1 cellular context compared by ENCODE assay signal in the genomic region with DNA sequence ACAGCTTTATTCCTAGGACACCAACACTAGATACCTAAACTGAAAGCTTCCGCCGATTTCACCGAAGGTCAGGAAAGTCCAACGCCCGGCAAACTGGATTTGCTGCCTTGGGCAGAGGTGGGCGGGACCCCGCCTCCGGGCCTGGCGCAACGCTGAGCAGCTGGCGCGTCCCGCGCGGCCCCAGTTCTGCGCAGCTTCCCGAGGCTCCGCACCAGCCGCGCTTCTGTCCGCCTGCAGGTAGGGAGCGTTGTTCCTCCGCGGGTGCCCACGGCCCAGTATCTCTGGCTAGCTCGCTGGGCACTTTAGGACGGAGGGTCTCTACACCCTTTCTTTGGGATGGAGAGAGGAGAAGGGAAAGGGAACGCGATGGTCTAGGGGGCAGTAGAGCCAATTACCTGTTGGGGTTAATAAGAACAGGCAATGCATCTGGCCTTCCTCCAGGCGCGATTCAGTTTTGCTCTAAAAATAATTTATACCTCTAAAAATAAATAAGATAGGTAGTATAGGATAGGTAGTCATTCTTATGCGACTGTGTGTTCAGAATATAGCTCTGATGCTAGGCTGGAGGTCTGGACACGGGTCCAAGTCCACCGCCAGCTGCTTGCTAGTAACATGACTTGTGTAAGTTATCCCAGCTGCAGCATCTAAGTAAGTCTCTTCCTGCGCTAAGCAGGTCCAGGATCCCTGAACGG.
TF ChIP-seq lines count a peak whose summit lies in the region.

Gene CD274 (plus strand): TSS at position 183 of the 692 bp plus-strand sequence. CDS start 5,572 bp downstream, outside the sequence.

TF ChIP-seq in HepG2, 621 proteins besides CTCF, POLR2A, EP300 and RAD21 (continued from another document and continues in another):
- TF ChIP-seq ZFP36 (IDR thresholded peaks at IDR 0.05; ENCODE audit: borderline replicate concordance, low read depth, low read length, partially characterized antibody) (no peak), CEBPG (CRISPR knock-in tag; IDR thresholded peaks at IDR 0.05) (peak; percentile 74), ZSCAN22 (CRISPR knock-in tag; IDR thresholded peaks at IDR 0.05) (no peak), EED (CRISPR knock-in tag; IDR thresholded peaks at IDR 0.05) (no peak), ZNF3 (CRISPR knock-in tag; IDR thresholded peaks at IDR 0.05) (no peak), MAFG (CRISPR knock-in tag; IDR thresholded peaks at IDR 0.05) (no peak), ZNF75D (CRISPR knock-in tag; IDR thresholded peaks at IDR 0.05; ENCODE audit: borderline replicate concordance) (no peak), ZNF670 (CRISPR knock-in tag; IDR thresholded peaks at IDR 0.05; ENCODE audit: borderline replicate concordance) (peak; percentile 33; the same call in 1 of the 2 replicates), ZNF563 (CRISPR knock-in tag; IDR thresholded peaks at IDR 0.05) (peak; percentile 58; the same call in 1 of the 2 replicates), NPAS2 (CRISPR knock-in tag; IDR thresholded peaks at IDR 0.05; ENCODE audit: borderline replicate concordance) (no peak), MEF2D (CRISPR knock-in tag; IDR thresholded peaks at IDR 0.05) (no peak), ZNF232 (CRISPR knock-in tag; IDR thresholded peaks at IDR 0.05; ENCODE audit: borderline replicate concordance) (no peak), HDAC6 (IDR thresholded peaks at IDR 0.05; ENCODE audit: low read depth, low read length) (no peak), LCORL (IDR thresholded peaks at IDR 0.05) (no peak), LCORL (CRISPR knock-in tag; IDR thresholded peaks at IDR 0.05) (no peak), TP53 (CRISPR knock-in tag; conservative IDR thresholded peaks at IDR 0.05) (no peak), ZNF331 (CRISPR knock-in tag; IDR thresholded peaks at IDR 0.05) (peak; percentile 66; the same call in 1 of the 2 replicates), PRDM10 (CRISPR knock-in tag; IDR thresholded peaks at IDR 0.05; ENCODE audit: low read depth) (no peak), ARID4A (CRISPR knock-in tag; IDR thresholded peaks at IDR 0.05; ENCODE audit: borderline replicate concordance) (peak; percentile 60; the same call in 1 of the 2 replicates), ZKSCAN8 (CRISPR knock-in tag; IDR thresholded peaks at IDR 0.05; ENCODE audit: borderline replicate concordance) (0 out of 2 replicates have a peak, but pooled peaks have one; percentile 52), ZNF740 (CRISPR knock-in tag; IDR thresholded peaks at IDR 0.05) (no peak), TEAD3 (CRISPR knock-in tag; optimal IDR thresholded peaks at IDR 0.05; ENCODE audit: borderline replicate concordance) (peak; percentile 63), SMYD3 (CRISPR knock-in tag; IDR thresholded peaks at IDR 0.05) (0 out of 2 replicates have a peak, but pooled peaks have one; percentile 26), THAP7 (CRISPR knock-in tag; IDR thresholded peaks at IDR 0.05) (no peak), DNMT3B (CRISPR knock-in tag; conservative IDR thresholded peaks at IDR 0.05) (no peak), MAFK (conservative IDR thresholded peaks at IDR 0.05 in 1 of 2, IDR thresholded peaks at IDR 0.05 in 1 of 2; ENCODE audit: low read length in 2 of 2) (no peak), BCL6 (CRISPR knock-in tag; IDR thresholded peaks at IDR 0.05) (peak; percentile 60), PATZ1 (CRISPR knock-in tag; IDR thresholded peaks at IDR 0.05) (peak; percentile 51), NFATC3 (CRISPR knock-in tag; IDR thresholded peaks at IDR 0.05) (no peak), ZNF235 (CRISPR knock-in tag; IDR thresholded peaks at IDR 0.05; ENCODE audit: borderline replicate concordance) (no peak), ZNF639 (CRISPR knock-in tag; conservative IDR thresholded peaks at IDR 0.05) (no peak), TSC22D2 (CRISPR knock-in tag; IDR thresholded peaks at IDR 0.05; ENCODE audit: borderline replicate concordance) (0 out of 2 replicates have a peak, but pooled peaks have one; percentile 51), ZSCAN30 (CRISPR knock-in tag; IDR thresholded peaks at IDR 0.05) (no peak), RARA (CRISPR knock-in tag; IDR thresholded peaks at IDR 0.05) (peak; percentile 27; the same call in 1 of the 2 replicates), IKZF1 (IDR thresholded peaks at IDR 0.05) (no peak), RCOR2 (CRISPR knock-in tag; IDR thresholded peaks at IDR 0.05) (no peak), CENPX (CRISPR knock-in tag; IDR thresholded peaks at IDR 0.05) (no peak)
- TF ChIP-seq, protein P1, sequence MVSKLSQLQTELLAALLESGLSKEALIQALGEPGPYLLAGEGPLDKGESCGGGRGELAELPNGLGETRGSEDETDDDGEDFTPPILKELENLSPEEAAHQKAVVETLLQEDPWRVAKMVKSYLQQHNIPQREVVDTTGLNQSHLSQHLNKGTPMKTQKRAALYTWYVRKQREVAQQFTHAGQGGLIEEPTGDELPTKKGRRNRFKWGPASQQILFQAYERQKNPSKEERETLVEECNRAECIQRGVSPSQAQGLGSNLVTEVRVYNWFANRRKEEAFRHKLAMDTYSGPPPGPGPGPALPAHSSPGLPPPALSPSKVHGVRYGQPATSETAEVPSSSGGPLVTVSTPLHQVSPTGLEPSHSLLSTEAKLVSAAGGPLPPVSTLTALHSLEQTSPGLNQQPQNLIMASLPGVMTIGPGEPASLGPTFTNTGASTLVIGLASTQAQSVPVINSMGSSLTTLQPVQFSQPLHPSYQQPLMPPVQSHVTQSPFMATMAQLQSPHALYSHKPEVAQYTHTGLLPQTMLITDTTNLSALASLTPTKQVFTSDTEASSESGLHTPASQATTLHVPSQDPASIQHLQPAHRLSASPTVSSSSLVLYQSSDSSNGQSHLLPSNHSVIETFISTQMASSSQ (IDR thresholded peaks at IDR 0.05; ENCODE audit: low read depth), result no peak
- TF ChIP-seq, protein P1 (CRISPR knock-in tag; IDR thresholded peaks at IDR 0.05; ENCODE audit: borderline replicate concordance), result no peak
- TF ChIP-seq, protein P2, sequence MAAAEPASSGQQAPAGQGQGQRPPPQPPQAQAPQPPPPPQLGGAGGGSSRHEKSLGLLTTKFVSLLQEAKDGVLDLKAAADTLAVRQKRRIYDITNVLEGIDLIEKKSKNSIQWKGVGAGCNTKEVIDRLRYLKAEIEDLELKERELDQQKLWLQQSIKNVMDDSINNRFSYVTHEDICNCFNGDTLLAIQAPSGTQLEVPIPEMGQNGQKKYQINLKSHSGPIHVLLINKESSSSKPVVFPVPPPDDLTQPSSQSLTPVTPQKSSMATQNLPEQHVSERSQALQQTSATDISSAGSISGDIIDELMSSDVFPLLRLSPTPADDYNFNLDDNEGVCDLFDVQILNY (CRISPR knock-in tag; conservative IDR thresholded peaks at IDR 0.05), result no peak
- TF ChIP-seq, protein P3, sequence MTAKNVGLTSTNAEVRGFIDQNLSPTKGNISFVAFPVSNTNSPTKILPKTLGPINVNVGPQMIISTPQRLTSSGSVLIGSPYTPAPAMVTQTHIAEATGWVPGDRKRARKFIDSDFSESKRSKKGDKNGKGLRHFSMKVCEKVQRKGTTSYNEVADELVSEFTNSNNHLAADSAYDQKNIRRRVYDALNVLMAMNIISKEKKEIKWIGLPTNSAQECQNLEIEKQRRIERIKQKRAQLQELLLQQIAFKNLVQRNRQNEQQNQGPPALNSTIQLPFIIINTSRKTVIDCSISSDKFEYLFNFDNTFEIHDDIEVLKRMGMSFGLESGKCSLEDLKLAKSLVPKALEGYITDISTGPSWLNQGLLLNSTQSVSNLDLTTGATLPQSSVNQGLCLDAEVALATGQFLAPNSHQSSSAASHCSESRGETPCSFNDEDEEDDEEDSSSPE (CRISPR knock-in tag; IDR thresholded peaks at IDR 0.05), result peak; percentile 85
